Comparison of ENCODE assay signal across 29 cellular contexts in the genomic region with DNA sequence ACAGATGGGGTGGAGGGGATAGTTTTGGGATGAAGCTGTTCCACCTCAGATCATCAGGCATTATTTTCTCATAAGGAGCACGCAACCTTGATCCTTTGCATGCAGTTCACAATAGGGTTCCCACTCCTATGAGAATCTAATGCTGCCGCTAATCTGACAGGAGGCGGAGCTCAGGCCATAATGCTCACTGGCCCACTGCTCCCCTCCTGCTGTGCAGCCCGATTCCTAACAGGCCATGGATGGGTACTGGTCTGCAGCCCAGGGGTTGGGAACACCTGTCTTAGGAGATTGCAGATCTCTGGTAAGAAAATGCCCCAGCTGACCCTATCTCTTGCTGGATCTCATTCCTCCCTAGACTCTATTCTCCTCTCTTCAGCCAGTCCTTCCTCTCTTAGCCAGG. TPM values are rescaled to one million over a fixed set of nuclear protein-coding genes. Genes with fewer than 3 reads are reported as not detected.
"Had no signal": no experiment of that assay in that cellular context is flagged by ENCODE, and none has a peak within 500 bp of the region (broad histone marks: within the 10 kb centered on the region; RNA-seq: fewer than 3 reads in every experiment).

No MANE protein-coding gene starts in this region.

- H3K4me1 ChIP-seq: colonic mucosa, gastrocnemius medialis, parathyroid adenoma, right atrium auricular region, suprapubic skin, vagina had no signal

- H3K4me3 ChIP-seq: colonic mucosa, gastrocnemius medialis, lung, right atrium auricular region, smooth muscle cell, suprapubic skin, vagina had no signal

- H3K27ac ChIP-seq: colonic mucosa, gastrocnemius medialis, parathyroid adenoma, right atrium auricular region, suprapubic skin, vagina had no signal

- H3K27ac Mint-ChIP-seq: dendritic cell treated with granulocyte-macrophage colony-stimulating factor and Interleukin-4, amounts not matched to agents 40 ng/mL and 50 ng/mL, for 4 days; memory B cell; natural killer cell; progenitor cell of endocrine pancreas; stimulated activated naive CD8-positive, alpha-beta T cell treated with anti-CD3 and anti-CD28 coated beads, Interleukin-15, amount 100 ng/mL, for 72 hours had no signal

- H3K9me3 ChIP-seq: colonic mucosa, gastrocnemius medialis, right atrium auricular region, suprapubic skin, vagina had no signal

- H3K4me3 Mint-ChIP-seq: dendritic cell treated with granulocyte-macrophage colony-stimulating factor and Interleukin-4, amounts not matched to agents 40 ng/mL and 50 ng/mL, for 4 days; memory B cell; natural killer cell; stimulated activated naive CD8-positive, alpha-beta T cell treated with anti-CD3 and anti-CD28 coated beads, Interleukin-15, amount 100 ng/mL, for 72 hours had no signal

- H3K4me1 Mint-ChIP-seq: natural killer cell; stimulated activated naive CD8-positive, alpha-beta T cell treated with anti-CD3 and anti-CD28 coated beads, Interleukin-15, amount 100 ng/mL, for 72 hours had no signal

- H3K27me3 Mint-ChIP-seq: dendritic cell treated with granulocyte-macrophage colony-stimulating factor and Interleukin-4, amounts not matched to agents 40 ng/mL and 50 ng/mL, for 4 days had no signal

- H3K9me3 Mint-ChIP-seq: dendritic cell treated with granulocyte-macrophage colony-stimulating factor and Interleukin-4, amounts not matched to agents 40 ng/mL and 50 ng/mL, for 4 days; memory B cell; natural killer cell; stimulated activated naive CD8-positive, alpha-beta T cell treated with anti-CD3 and anti-CD28 coated beads, Interleukin-15, amount 100 ng/mL, for 72 hours had no signal

- H3K27me3 ChIP-seq: colonic mucosa, gastrocnemius medialis, right atrium auricular region, suprapubic skin, vagina had no signal

- ATAC-seq: gastrocnemius medialis, left lobe of liver, natural killer cell, sciatic nerve had no signal

- DNase-seq: colonic mucosa; effector CD8-positive, alpha-beta T cell; erythroblast; foreskin fibroblast; gastrocnemius medialis; head of caudate nucleus; kidney; natural killer cell; stimulated activated CD4-positive, alpha-beta T cell treated with anti-CD3 and anti-CD28 coated beads, Interleukin-12 subunit alpha, Interleukin-12 subunit beta, amount 100 ng/mL, for 4 hours; stimulated activated CD4-positive, alpha-beta T cell treated with anti-CD3 and anti-CD28 coated beads, Interleukin-1b, Interleukin-23, amount 100 ng/mL, for 48 hours; stimulated activated CD4-positive, alpha-beta T cell treated with anti-CD3 and anti-CD28 coated beads, Interleukin-4, amount 100 ng/mL, for 1 hour; stimulated activated CD8-positive, alpha-beta memory T cell treated with anti-CD3 and anti-CD28 coated beads, Interleukin-4, amount 100 ng/mL, for 48 hours; stimulated activated naive CD4-positive, alpha-beta T cell; stimulated activated naive CD8-positive, alpha-beta T cell treated with anti-CD3 and anti-CD28 coated beads, Interleukin-15, amount 100 ng/mL, for 72 hours; trophoblast cell had no signal

- H3K36me3 Mint-ChIP-seq: memory B cell, natural killer cell had no signal

- H3K36me3 ChIP-seq: colonic mucosa, gastrocnemius medialis, right atrium auricular region, suprapubic skin, vagina had no signal

RNA-seq across cellular contexts. Expression of a gene that starts 6.8 kb away (rescaled TPM):
- total RNA-seq: endothelial cell of umbilical vein, glomerular endothelial cell, progenitor cell of endocrine pancreas had no signal
- polyA plus RNA-seq: endothelial cell of umbilical vein, neural cell had no signal
